ENCODE assay signal across 13 cellular contexts in genomic region chr10:108789911-108790310, GRCh38.
A peak's percentile ranks its signal among the peaks of the same experiment; 100 is the strongest.
DNase-seq lines count a peak whose midpoint lies in the region; ATAC-seq and TF ChIP-seq lines count a peak whose summit lies in the region.
"Had no signal": no experiment of that assay in that cellular context is flagged by ENCODE, and none has a peak within 500 bp of the region (broad histone marks: within the 10 kb centered on the region; RNA-seq: fewer than 3 reads in every experiment).

No MANE protein-coding gene starts in this region.

- H3K9me3 ChIP-seq in mammary epithelial cell (replicated peaks; ENCODE audit: insufficient read depth, low read length) = peaks cover 4% of the 10 kb centered on the region

- no peak overlapping the region for H3K4me3 Mint-ChIP-seq in chondrocyte (ENCODE audit: unreplicated experiment)
- H3K4me3 Mint-ChIP-seq in activated CD4-positive, alpha-beta T cell treated with anti-CD3 and anti-CD28 coated beads, Interleukin-2, amount 10 ng/mL, durations not matched to agents 24 days and 14 days = no peak overlapping the region
- H3K4me3 Mint-ChIP-seq: CD14-positive monocyte, naive B cell had no signal

- H3K9me3 Mint-ChIP-seq in chondrocyte (ENCODE audit: low read depth) = peaks cover 29% of the 10 kb centered on the region
- H3K9me3 Mint-ChIP-seq in activated CD4-positive, alpha-beta T cell treated with anti-CD3 and anti-CD28 coated beads, Interleukin-2, amount 10 ng/mL, durations not matched to agents 24 days and 14 days = no peaks in the 10 kb centered on the region

- BruUV-seq in mammary epithelial cell (replicated peaks; lab: Mats Ljungman, UMichigan) = no TSS peak

- no peak overlapping the region for H3K9ac ChIP-seq in mammary epithelial cell (ENCODE audit: insufficient read depth, low read length)

- intact Hi-C loops in mammary epithelial cell (cut with micrococcal nuclease) = no loop called here
- intact Hi-C loops in activated CD4-positive, alpha-beta T cell treated with anti-CD3 and anti-CD28 coated beads, Interleukin-2, amount 10 ng/mL, durations not matched to agents 24 days and 14 days (cut with micrococcal nuclease) = no loop called here

- peak; percentile 62 for ATAC-seq in GM21576 (IDR thresholded peaks at IDR 0.05; ENCODE audit: unreplicated experiment)
- ATAC-seq in HG03196 (IDR thresholded peaks at IDR 0.05; ENCODE audit: unreplicated experiment) = peak; percentile 93

- no peaks in the 10 kb centered on the region for H4K20me1 ChIP-seq in mammary epithelial cell (ENCODE audit: insufficient read depth, low read length)

- H3K27ac Mint-ChIP-seq in chondrocyte (ENCODE audit: unreplicated experiment) = no peak overlapping the region
- H3K27ac Mint-ChIP-seq in activated CD4-positive, alpha-beta T cell treated with anti-CD3 and anti-CD28 coated beads, Interleukin-2, amount 10 ng/mL, durations not matched to agents 24 days and 14 days = no peak overlapping the region
- H3K27ac Mint-ChIP-seq: CD14-positive monocyte, naive B cell had no signal

- H3K27ac ChIP-seq in mammary epithelial cell (ENCODE audit: insufficient read depth, low read depth, low read length) = peak overlapping the region; percentile 55
- H3K27ac ChIP-seq: ascending aorta had no signal

- no peaks in the 10 kb centered on the region for H3K79me2 ChIP-seq in mammary epithelial cell (ENCODE audit: insufficient read depth, low read length)

- peak overlapping the region; percentile 26 for H3K4me2 ChIP-seq in mammary epithelial cell (ENCODE audit: insufficient read depth, low read depth, low read length)

- TF ChIP-seq CTCF in GM12865 (IDR thresholded peaks at IDR 0.05; ENCODE audit: insufficient read depth, low read depth, low read length, missing control alignments) = no peak
- TF ChIP-seq CTCF in mammary epithelial cell (conservative IDR thresholded peaks at IDR 0.05 in 1 of 2, IDR thresholded peaks at IDR 0.05 in 1 of 2; ENCODE audit: extremely low read depth in 1 of 2, insufficient read depth in 1 of 2, low read depth in 1 of 2, low read length in 2 of 2) = no peak
- TF ChIP-seq CTCF in chondrocyte (IDR thresholded peaks at IDR 0.05) = no peak
- TF ChIP-seq CTCF in GM13977 (IDR thresholded peaks at IDR 0.05; ENCODE audit: extremely low read depth, insufficient read depth, missing control alignments) = no peak

- CTCF ChIA-PET in mammary epithelial cell (lab: Charles Lee; ENCODE audit: low non-redundant PET) = no interaction called here

- H3K4me3 ChIP-seq in GM12865 (ENCODE audit: low read depth, low read length) = no peak overlapping the region
- no peak overlapping the region for H3K4me3 ChIP-seq in mammary epithelial cell (replicated peaks in 1 of 3; ENCODE audit: insufficient read depth in 1 of 3, low read depth in 2 of 3, low read length in 3 of 3)
- H3K4me3 ChIP-seq: ascending aorta had no signal

- DNase-seq in GM12865 (ENCODE audit: low read depth) (peak; percentile 38), mammary epithelial cell (peak; percentile 50), chondrocyte (ENCODE audit: low spot score) (no peak), GOT3 (lab: John Stamatoyannopoulos, UW) (no peak), GM13977 (ENCODE audit: low spot score) (no peak)
- DNase-seq in activated CD4-positive, alpha-beta T cell treated with anti-CD3 and anti-CD28 coated beads, Interleukin-2, amount 10 ng/mL, durations not matched to agents 24 days and 14 days = no peak
- DNase-seq: KG1, naive B cell, OCI-M1 had no signal

- no peaks in the 10 kb centered on the region for H3K36me3 Mint-ChIP-seq in chondrocyte (ENCODE audit: low read depth)
- H3K36me3 Mint-ChIP-seq in activated CD4-positive, alpha-beta T cell treated with anti-CD3 and anti-CD28 coated beads, Interleukin-2, amount 10 ng/mL, durations not matched to agents 24 days and 14 days (ENCODE audit: low read depth) = no peaks in the 10 kb centered on the region
- H3K36me3 Mint-ChIP-seq: CD14-positive monocyte, naive B cell had no signal

- H3K27me3 Mint-ChIP-seq in chondrocyte (ENCODE audit: low read depth) = no peaks in the 10 kb centered on the region
- H3K27me3 Mint-ChIP-seq in activated CD4-positive, alpha-beta T cell treated with anti-CD3 and anti-CD28 coated beads, Interleukin-2, amount 10 ng/mL, durations not matched to agents 24 days and 14 days = no peaks in the 10 kb centered on the region
- H3K27me3 Mint-ChIP-seq: naive B cell had no signal

- dilution Hi-C loops in mammary epithelial cell (cut with HindIII; ENCODE audit: low sequenced_read_pairs) = no loop called here

- H3K27me3 ChIP-seq in mammary epithelial cell (ENCODE audit: insufficient read depth, low read length) = no peaks in the 10 kb centered on the region
- H3K27me3 ChIP-seq: ascending aorta had no signal

- H2AFZ ChIP-seq in mammary epithelial cell (ENCODE audit: low read depth, low read length) = no peak overlapping the region

- H3K36me3 ChIP-seq in mammary epithelial cell (ENCODE audit: insufficient read depth, low read length) = no peaks in the 10 kb centered on the region
- H3K36me3 ChIP-seq: ascending aorta had no signal

- peaks cover 12% of the 10 kb centered on the region for H3K4me1 ChIP-seq in mammary epithelial cell (ENCODE audit: insufficient read depth, low read length)
- H3K4me1 ChIP-seq: ascending aorta had no signal

- no peaks in the 10 kb centered on the region for H3K4me1 Mint-ChIP-seq in chondrocyte (ENCODE audit: low read depth)
- no peaks in the 10 kb centered on the region for H3K4me1 Mint-ChIP-seq in activated CD4-positive, alpha-beta T cell treated with anti-CD3 and anti-CD28 coated beads, Interleukin-2, amount 10 ng/mL, durations not matched to agents 24 days and 14 days
- H3K4me1 Mint-ChIP-seq: CD14-positive monocyte, naive B cell had no signal

- in situ Hi-C loops in mammary epithelial cell (cut with MboI; ENCODE audit: low sequenced_read_pairs in 2 of 2) = no loop called here
- in situ Hi-C loops in GM13977 (cut with MboI; ENCODE audit: low pct_unique_long_range_greater_than_20kb, low sequenced_read_pairs, unreplicated experiment) = no loop called here

Comparison
In these comparisons a context has a peak if more than half of its experiments do, and no peak if none do; other contexts are left out.
1. DNase-seq: peak in GM12865 (single experiment) and mammary epithelial cell (single experiment); none in chondrocyte (single experiment), GOT3 (single experiment), activated CD4-positive, alpha-beta T cell treated with anti-CD3 and anti-CD28 coated beads, Interleukin-2, amount 10 ng/mL, durations not matched to agents 24 days and 14 days (single experiment) and GM13977 (single experiment).